ENCODE assay signal across 30 cellular contexts in the genomic region with DNA sequence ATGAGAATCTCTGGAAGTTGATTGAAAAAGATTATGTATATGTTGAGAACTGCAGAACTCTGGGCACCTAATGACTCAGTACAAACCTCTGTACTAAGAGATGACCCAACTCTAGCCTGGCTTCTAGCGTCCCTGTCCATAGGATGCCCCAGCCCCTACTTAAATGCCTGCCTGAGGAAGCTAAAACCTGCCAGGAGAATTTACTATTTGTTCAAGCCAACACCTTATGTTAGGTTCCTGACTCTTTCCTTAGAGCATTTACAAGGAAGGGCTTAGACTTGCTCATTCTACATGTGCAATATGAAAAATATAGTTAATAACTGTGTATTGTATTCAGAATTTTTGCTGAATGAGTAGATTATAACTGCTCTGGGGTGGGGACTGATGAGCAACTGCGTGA.
"Had no signal": no experiment of that assay in that cellular context is flagged by ENCODE, and none has a peak within 500 bp of the region (broad histone marks: within the 10 kb centered on the region; RNA-seq: fewer than 3 reads in every experiment).

No MANE protein-coding gene starts in this region.

- H3K27ac Mint-ChIP-seq: memory B cell; mesothelial cell of epicardium; stimulated activated memory B cell treated with anti-CD40 and anti-IgM and Interleukin-4, amounts not matched to agents 10 μg/mL and 1 μg/mL and 100 μg/mL, for 72 hours; type B pancreatic cell had no signal

- H3K9me3 ChIP-seq: esophagus squamous epithelium, heart right ventricle, ovary, psoas muscle, spleen, testis, tibial artery had no signal

- H3K36me3 ChIP-seq: esophagus squamous epithelium, heart right ventricle, ovary, spleen, tibial artery had no signal

- ATAC-seq: effector memory CD8-positive, alpha-beta T cell; heart right ventricle; left cardiac atrium; left ventricle myocardium superior; naive thymus-derived CD8-positive, alpha-beta T cell; psoas muscle; right cardiac atrium; stimulated activated memory B cell treated with anti-CD40 and anti-IgM and Interleukin-4, amounts not matched to agents 10 μg/mL and 1 μg/mL and 100 μg/mL, for 72 hours; stimulated activated naive CD8-positive, alpha-beta T cell treated with anti-CD3 and anti-CD28 coated beads, Interleukin-15, Interleukin-2, amounts not matched to agents 100 U/mL and 50 U/mL, for 24 hours had no signal

- H3K27ac ChIP-seq: esophagus squamous epithelium, heart right ventricle, ovary, psoas muscle, skin epidermis, spleen, testis, tibial artery had no signal

- H3K4me3 ChIP-seq: esophagus squamous epithelium, heart right ventricle, lung, ovary, psoas muscle, skin epidermis, spleen, testis, tibial artery had no signal

- H3K9me3 Mint-ChIP-seq: effector memory CD8-positive, alpha-beta T cell; mesothelial cell of epicardium; naive thymus-derived CD8-positive, alpha-beta T cell had no signal

- H3K4me1 Mint-ChIP-seq: mesothelial cell of epicardium had no signal

- DNase-seq: cortex of kidney; effector memory CD8-positive, alpha-beta T cell; erythroblast; esophagus squamous epithelium; foreskin melanocyte; glutamatergic neuron; heart right ventricle; hypothalamus; left cardiac atrium; left ventricle myocardium superior; naive thymus-derived CD8-positive, alpha-beta T cell; nephron progenitor cell; nucleus accumbens; ovary; posterior cingulate gyrus; psoas muscle; right cardiac atrium; spleen; stimulated activated CD4-positive, alpha-beta T cell treated with anti-CD3 and anti-CD28 coated beads, Interleukin-4, amount 100 ng/mL, for 4 hours; stimulated activated naive CD8-positive, alpha-beta T cell treated with anti-CD3 and anti-CD28 coated beads, Interleukin-15, Interleukin-2, amounts not matched to agents 100 U/mL and 50 U/mL, for 24 hours; substantia nigra; testis; tibial artery had no signal

- H3K4me3 Mint-ChIP-seq: effector memory CD8-positive, alpha-beta T cell; memory B cell; mesothelial cell of epicardium; naive thymus-derived CD8-positive, alpha-beta T cell; nephron progenitor cell; stimulated activated memory B cell treated with anti-CD40 and anti-IgM and Interleukin-4, amounts not matched to agents 10 μg/mL and 1 μg/mL and 100 μg/mL, for 72 hours; type B pancreatic cell had no signal

- H3K36me3 Mint-ChIP-seq: memory B cell; mesothelial cell of epicardium; naive thymus-derived CD8-positive, alpha-beta T cell; stimulated activated memory B cell treated with anti-CD40 and anti-IgM and Interleukin-4, amounts not matched to agents 10 μg/mL and 1 μg/mL and 100 μg/mL, for 72 hours; type B pancreatic cell had no signal

- FAIRE-seq: endometrium had no signal

- H3K27me3 Mint-ChIP-seq: effector memory CD8-positive, alpha-beta T cell; naive thymus-derived CD8-positive, alpha-beta T cell; stimulated activated memory B cell treated with anti-CD40 and anti-IgM and Interleukin-4, amounts not matched to agents 10 μg/mL and 1 μg/mL and 100 μg/mL, for 72 hours; type B pancreatic cell had no signal

- H3K27me3 ChIP-seq: esophagus squamous epithelium, heart right ventricle, ovary, spleen, testis, tibial artery had no signal

- H3K4me1 ChIP-seq: esophagus squamous epithelium, heart right ventricle, psoas muscle, testis, tibial artery had no signal
